Comparison of ENCODE assay signal across 11 cellular contexts in the genomic region with DNA sequence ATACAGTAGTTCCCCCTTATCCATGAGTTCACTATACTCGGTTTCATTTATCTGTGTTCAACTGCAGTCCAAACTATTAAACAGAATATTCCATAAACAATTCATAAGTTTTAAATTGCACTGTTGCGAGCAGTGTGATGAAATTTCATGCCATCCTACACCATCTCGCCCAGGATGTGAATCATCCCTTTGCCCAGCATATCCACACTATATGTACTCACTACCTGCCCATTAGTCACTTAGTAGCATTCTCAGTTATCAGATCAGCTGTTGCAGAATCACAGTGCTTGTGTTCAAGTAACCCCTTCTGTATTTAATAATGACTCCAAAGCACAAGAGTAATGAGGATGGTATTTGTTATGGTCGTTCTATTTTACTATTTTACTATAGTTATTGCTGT. TPM values are rescaled to one million over a fixed set of nuclear protein-coding genes. Genes with fewer than 3 reads are reported as not detected.
A peak's percentile ranks its signal among the peaks of the same experiment; 100 is the strongest.
DNase-seq lines count a peak whose midpoint lies in the region; ATAC-seq and TF ChIP-seq lines count a peak whose summit lies in the region.
"Had no signal": no experiment of that assay in that cellular context is flagged by ENCODE, and none has a peak within 500 bp of the region (broad histone marks: within the 10 kb centered on the region; RNA-seq: fewer than 3 reads in every experiment).

No MANE protein-coding gene starts in this region.

- no peaks in the 10 kb centered on the region for H3K36me3 ChIP-seq in ovary

- intact Hi-C loops in ovary (cut with DNase I): no loop called here

- no peak for TF ChIP-seq POLR2A in ovary (IDR thresholded peaks at IDR 0.05)

- TF ChIP-seq EP300 in ovary (IDR thresholded peaks at IDR 0.05): no peak

- H3K27me3 ChIP-seq in ovary: no peaks in the 10 kb centered on the region

- 56 to 65% (median 56%) methylated on average over 4 of the region's 4 CpGs for WGBS in ovary, 3 donors

- CTCF ChIA-PET in RWPE1 (lab: Yijun Ruan, JAX): interaction anchor here (0.6 to 0.8 kb wide), 4 partner anchors 38 to 636 kb away, joined by 3 to 4 read pairs (median 4); partner anchors contain the start of gene HSDL2

- no peak for TF ChIP-seq CTCF in RWPE1 (conservative IDR thresholded peaks at IDR 0.05; ENCODE audit: low read depth)
- no peak for TF ChIP-seq CTCF in ovary (IDR thresholded peaks at IDR 0.05)

- DNase-seq in SIG-M5 treated with dmso at 0.1 percent for 504 hours (lab: John Stamatoyannopoulos, UW; ENCODE audit: unreplicated experiment) (peak; percentile 22), SIG-M5 (lab: John Stamatoyannopoulos, UW) (no peak), RWPE1 (ENCODE audit: low spot score) (peak; percentile 87), ovary (no peak), DMS 273 treated with DMSO at 0.1 percent for 48 hours (lab: John Stamatoyannopoulos, UW) (no peak)
- peak; percentile 9 to 26 for DNase-seq in stimulated activated CD4-positive, alpha-beta T cell treated with anti-CD3 and anti-CD28 coated beads, Interleukin-2, amount 100 ng/mL, for 24 hours
- DNase-seq: aorta, nucleus accumbens, T-helper 9 cell had no signal

- POLR2A ChIA-PET in RWPE1 (lab: Yijun Ruan, JAX; ENCODE audit: low non-redundant PET): no interaction called here

- no peaks in the 10 kb centered on the region for H3K4me1 ChIP-seq in ovary (ENCODE audit: insufficient read depth)

- H3K9me3 ChIP-seq in ovary: no peaks in the 10 kb centered on the region

- ATAC-seq in esophagus mucosa (peak; percentile 99), GM18909 (IDR thresholded peaks at IDR 0.05; ENCODE audit: poor library complexity, unreplicated experiment) (no peak)

- no peak overlapping the region for H3K4me3 ChIP-seq in ovary

- H3K27ac ChIP-seq in RWPE1: no peak overlapping the region
- H3K27ac ChIP-seq in ovary: no peak overlapping the region

RNA-seq across cellular contexts. Expression of gene SHOC1, which starts 51.5 kb away (rescaled TPM):
- total RNA-seq in esophagus mucosa (0.56 TPM), ovary (1 to 10 TPM in 1 of 7 donors, under 1 TPM in 1, not detected in 5; 0.05 to 1.0 TPM)
- under 1 TPM; 0.02 to 0.15 TPM for polyA plus RNA-seq in ovary
- polyA plus RNA-seq: aorta had no signal

Comparison
In these comparisons a context has a peak if more than half of its experiments do, and no peak if none do; other contexts are left out.
1. DNase-seq: peak in SIG-M5 treated with dmso at 0.1 percent for 504 hours (single experiment), RWPE1 (single experiment) and stimulated activated CD4-positive, alpha-beta T cell treated with anti-CD3 and anti-CD28 coated beads, Interleukin-2, amount 100 ng/mL, for 24 hours (2 of 2); none in SIG-M5 (single experiment), ovary (0 of 5) and DMS 273 treated with DMSO at 0.1 percent for 48 hours (single experiment).